In genomic region chr3:172039352-172040077, GRCh38 we compare ENCODE assay signal across 8 cellular contexts. TPM values are rescaled to one million over a fixed set of nuclear protein-coding genes. Genes with fewer than 3 reads are reported as not detected.
DNase-seq lines count a peak whose midpoint lies in the region; ATAC-seq lines count a peak whose summit lies in the region.

Gene FNDC3B, plus strand, starts transcription at chr3:172039578. Its CDS starts 72,902 bp downstream, at chr3:172112480.

- DNase-seq in DMS 273 (lab: John Stamatoyannopoulos, UW; ENCODE audit: unreplicated experiment), result peak; percentile 98
- peak; percentile 26 for DNase-seq in OCI-M2 (lab: John Stamatoyannopoulos, UW; ENCODE audit: unreplicated experiment)
- peak; percentile 89 for DNase-seq in activated T-cell treated with anti-CD3 and anti-CD28 coated beads for 4 hours
- DNase-seq in epithelial cell of prostate (ENCODE audit: low read depth, low spot score), result peak; percentile 62
- DNase-seq in stimulated activated CD8-positive, alpha-beta memory T cell treated with anti-CD3 and anti-CD28 coated beads, Interleukin-4, amount 100 ng/mL, for 48 hours, result peak; percentile 94

- peak within 1 kb of the TSS; percentile 96 to 98 (median 97) for H3K4me3 Mint-ChIP-seq in IgD-negative memory B cell

- H3K9ac ChIP-seq in mucosa of rectum (ENCODE audit: low read depth in 1 of 2, low read length in 2 of 2), result peak within 1 kb of the TSS; percentile 79 to 97

- peaks cover 0 to 2% (median 0%) of the 10 kb centered on the region in 3 donors for H3K9me3 Mint-ChIP-seq in IgD-negative memory B cell

- H3K27ac ChIP-seq in epithelial cell of prostate (peak within 1 kb of the TSS; percentile 84), mucosa of rectum (ENCODE audit: low read depth in 2 of 2, low read length in 2 of 2) (peak within 1 kb of the TSS; percentile 96 to 97)

- peak within 1 kb of the TSS; percentile 66 to 96 (median 92) for H3K27ac Mint-ChIP-seq in IgD-negative memory B cell

- peaks cover 4% of the 10 kb centered on the region for H3K36me3 Mint-ChIP-seq in IgD-negative memory B cell

- no peaks in the 10 kb centered on the region for H3K27me3 ChIP-seq in mucosa of rectum (ENCODE audit: control insufficient read depth in 2 of 2, insufficient read depth in 2 of 2, low read length in 2 of 2)

- H3K4me1 ChIP-seq in mucosa of rectum (ENCODE audit: control insufficient read depth in 2 of 2, insufficient read depth in 2 of 2, low read length in 2 of 2), result peaks cover 7 to 18% of the 10 kb centered on the region in 2 donors

- H3K4me1 Mint-ChIP-seq in IgD-negative memory B cell, result peaks cover 3 to 6% (median 4%) of the 10 kb centered on the region in 3 donors

- peaks cover 10% of the 10 kb centered on the region for H3K27me3 Mint-ChIP-seq in IgD-negative memory B cell

- H3K9me3 ChIP-seq in mucosa of rectum (ENCODE audit: control insufficient read depth in 2 of 2, low read length in 2 of 2), result no peaks in the 10 kb centered on the region

- no peaks in the 10 kb centered on the region for H3K36me3 ChIP-seq in mucosa of rectum (ENCODE audit: control insufficient read depth in 2 of 2, insufficient read depth in 2 of 2, low read length in 2 of 2)

- peak within 1 kb of the TSS; percentile 82 to 86 for H3K4me3 ChIP-seq in mucosa of rectum (ENCODE audit: low read length in 2 of 2)

- peak; percentile 79 for ATAC-seq in GM21528 (IDR thresholded peaks at IDR 0.05; ENCODE audit: low FRiP score, unreplicated experiment)

RNA-seq across cellular contexts. Expression of gene FNDC3B, which starts in this region (rescaled TPM):
- 3.5 TPM for polyA plus RNA-seq in IgD-negative memory B cell

Comparison
In these comparisons a context has a peak if more than half of its experiments do, and no peak if none do; other contexts are left out.
1. Peak in every context shown above with its lines: DNase-seq, ATAC-seq, H3K4me3 ChIP-seq and H3K27ac ChIP-seq.
2. DNase-seq: peak in every context shown above with its lines; median percentile 98 in DMS 273; 94 in stimulated activated CD8-positive, alpha-beta memory T cell treated with anti-CD3 and anti-CD28 coated beads, Interleukin-4, amount 100 ng/mL, for 48 hours; 89 in activated T-cell treated with anti-CD3 and anti-CD28 coated beads for 4 hours; 62 in epithelial cell of prostate; 26 in OCI-M2.